In the genomic region with DNA sequence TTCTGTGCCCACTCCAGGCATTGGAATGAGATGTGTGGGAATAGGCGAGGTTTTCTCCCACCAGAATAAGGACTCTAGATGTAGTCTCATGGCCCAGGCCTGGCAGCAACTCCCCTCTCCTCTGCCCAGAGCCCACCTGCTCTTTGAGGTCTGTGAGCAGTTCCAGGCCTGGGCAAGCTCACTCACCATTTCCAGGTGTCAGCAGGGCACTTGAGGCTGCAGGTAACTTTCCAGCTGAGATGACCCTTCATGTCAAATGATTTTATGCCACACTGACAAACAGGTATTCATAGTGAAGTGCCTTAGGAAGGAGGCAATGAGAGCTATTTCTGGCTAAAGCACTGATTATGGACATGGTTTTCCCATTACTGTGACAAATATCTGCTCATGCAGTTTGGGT, we compare ENCODE assay signal across 19 cellular contexts.
A peak's percentile ranks its signal among the peaks of the same experiment; 100 is the strongest.
DNase-seq lines count a peak whose midpoint lies in the region; ATAC-seq and TF ChIP-seq lines count a peak whose summit lies in the region.
"Had no signal": no experiment of that assay in that cellular context is flagged by ENCODE, and none has a peak within 500 bp of the region (broad histone marks: within the 10 kb centered on the region; RNA-seq: fewer than 3 reads in every experiment).

No MANE protein-coding gene starts in this region.

- H3K4me1 ChIP-seq in psoas muscle, result peaks cover 21% of the 10 kb centered on the region
- H3K4me1 ChIP-seq: BLaER1 had no signal

- DNase-seq in NCI-H1105 treated with DMSO at 0.1 percent for 48 hours (lab: John Stamatoyannopoulos, UW), result peak; percentile 5
- DNase-seq in NCI-H1105 (lab: John Stamatoyannopoulos, UW), result no peak
- peak; percentile 53 for DNase-seq in NCI-H510A treated with DMSO at 0.1 percent for 48 hours (lab: John Stamatoyannopoulos, UW)
- no peak for DNase-seq in psoas muscle
- no peak for DNase-seq in NCI-H2029 (lab: John Stamatoyannopoulos, UW)
- no peak for DNase-seq in posterior cingulate gyrus
- DNase-seq: CD4-positive, alpha-beta T cell; Karpas-422; NCI-H1092; NCI-H1436 treated with DMSO at 0.1 percent for 48 hours; NCI-H187 treated with DMSO at 0.1 percent for 48 hours; NCI-H2107; NCI-H446 treated with DMSO at 0.1 percent for 48 hours; PC-3; SHP77 had no signal

- 86 to 100% (median 89%) methylated on average over 1 of the region's 1 CpG for WGBS in psoas muscle, 3 donors

- no peaks in the 10 kb centered on the region for H3K27me3 ChIP-seq in psoas muscle (ENCODE audit: insufficient read depth in 3 of 3, low read length in 2 of 3)
- H3K27me3 ChIP-seq: BLaER1 had no signal

- H3K27ac ChIP-seq in 22Rv1 (peak overlapping the region; percentile 98), psoas muscle (peak overlapping the region; percentile 63)
- H3K27ac ChIP-seq: BLaER1 had no signal

- no peaks in the 10 kb centered on the region for H3K9me3 ChIP-seq in psoas muscle
- H3K9me3 ChIP-seq: BLaER1 had no signal

- H3K4me3 ChIP-seq in psoas muscle, result no peak overlapping the region
- H3K4me3 ChIP-seq: BLaER1 had no signal

- H3K36me3 ChIP-seq in psoas muscle (ENCODE audit: insufficient read depth in 1 of 2, low read depth in 1 of 2), result no peaks in the 10 kb centered on the region
- H3K36me3 ChIP-seq: BLaER1 had no signal

- intact Hi-C loops in psoas muscle (cut with DNase I), result no loop called here
- intact Hi-C loops in posterior cingulate gyrus (cut with DNase I), result no loop called here

- no peak for TF ChIP-seq CTCF in 22Rv1 (IDR thresholded peaks at IDR 0.05)
- TF ChIP-seq CTCF in psoas muscle (IDR thresholded peaks at IDR 0.05), result no peak

- no peak for ATAC-seq in psoas muscle
- no peak for ATAC-seq in HG03521 (IDR thresholded peaks at IDR 0.05; ENCODE audit: unreplicated experiment)
- ATAC-seq: HepG2, PC-3 had no signal

Comparison
In these comparisons a context has a peak if more than half of its experiments do, and no peak if none do; other contexts are left out.
1. DNase-seq: peak in NCI-H1105 treated with DMSO at 0.1 percent for 48 hours (single experiment) and NCI-H510A treated with DMSO at 0.1 percent for 48 hours (single experiment); none in NCI-H1105 (single experiment), psoas muscle (0 of 2), NCI-H2029 (single experiment) and posterior cingulate gyrus (0 of 10).